ENCODE assay signal across 17 cellular contexts in the genomic region with DNA sequence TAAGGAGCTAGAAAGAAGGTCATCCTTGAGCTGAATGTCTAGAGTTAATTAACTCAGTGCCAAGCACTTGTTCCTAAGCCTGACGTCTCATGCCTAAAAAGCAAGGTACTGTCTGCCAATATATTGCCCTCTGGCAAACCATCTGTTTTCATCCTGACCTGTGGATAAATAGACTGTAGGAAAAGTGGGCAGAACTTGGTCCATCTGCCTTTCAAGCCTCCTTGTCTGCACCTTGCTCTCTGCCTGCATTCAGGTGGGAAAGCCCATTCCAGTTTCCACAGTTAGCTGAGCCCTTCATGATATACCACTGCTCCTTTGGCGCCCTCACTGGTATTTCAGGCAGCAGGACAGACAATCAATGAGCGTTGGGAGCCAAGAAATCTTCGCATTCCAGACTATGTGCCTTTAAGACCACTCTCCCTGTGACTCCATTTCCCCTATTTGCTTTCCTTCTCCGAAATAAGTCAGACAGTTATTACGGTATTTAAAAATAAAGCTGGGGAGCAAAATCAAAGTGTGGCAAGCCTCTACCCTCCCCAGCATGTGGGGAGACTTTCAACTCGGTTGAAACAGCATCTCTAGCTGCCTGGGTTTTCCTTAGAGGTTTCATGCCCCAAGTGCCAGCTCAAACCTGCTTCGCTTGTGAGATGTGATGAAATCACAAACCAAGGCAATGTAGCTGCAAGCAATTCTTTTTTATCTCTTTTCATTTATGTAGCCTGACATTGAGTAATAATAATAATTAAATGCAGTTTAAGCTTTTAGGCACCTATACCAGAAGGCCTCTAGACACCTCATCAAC. TPM values are rescaled to one million over a fixed set of nuclear protein-coding genes. Genes with fewer than 3 reads are reported as not detected.
DNase-seq lines count a peak whose midpoint lies in the region; TF ChIP-seq lines count a peak whose summit lies in the region.
"Had no signal": no experiment of that assay in that cellular context is flagged by ENCODE, and none has a peak within 500 bp of the region (broad histone marks: within the 10 kb centered on the region; RNA-seq: fewer than 3 reads in every experiment).

No MANE protein-coding gene starts in this region.

- H3K18ac ChIP-seq in neuronal stem cell (ENCODE audit: low read length), result no peak overlapping the region

- H2AFZ ChIP-seq in neuronal stem cell (ENCODE audit: low read length), result no peak overlapping the region

- no peak for TF ChIP-seq CTCF in Calu3 (IDR thresholded peaks at IDR 0.05; ENCODE audit: unreplicated experiment)
- peak in 1 of 2 experiments; percentile 14 for TF ChIP-seq CTCF in brain (conservative IDR thresholded peaks at IDR 0.05)

- no peaks in the 10 kb centered on the region for H3K27me3 Mint-ChIP-seq in Calu3 (ENCODE audit: unreplicated experiment)
- H3K27me3 Mint-ChIP-seq in brain, result peaks cover 11% of the 10 kb centered on the region
- peaks cover 22% of the 10 kb centered on the region for H3K27me3 Mint-ChIP-seq in activated CD4-positive, alpha-beta memory T cell treated with anti-CD3 and anti-CD28 coated beads for 36 hours

- WGBS in neuronal stem cell (ENCODE audit: extremely low coverage in 2 of 2, insufficient read length in 2 of 2, insufficient replicate concordance in 1 of 2), 2 donors, result no CpG with 5 or more reads among the region's 8 CpGs

- peaks cover 0 to 14% (median 0%) of the 10 kb centered on the region in 3 experiments for H3K27me3 ChIP-seq in neuronal stem cell (ENCODE audit: control insufficient read depth in 3 of 3, insufficient read depth in 3 of 3, low read depth in 1 of 3, low read length in 3 of 3)
- H3K27me3 ChIP-seq: dorsolateral prefrontal cortex, heart right ventricle, stomach had no signal

- CTCF ChIA-PET in Calu3 (lab: Charles Lee), result interaction anchor here (1.0 to 1.2 kb wide), 2 partner anchors 64 to 442 kb away, joined by 3 read pairs; no protein-coding TSS in a partner anchor
- CTCF ChIA-PET in activated CD4-positive, alpha-beta memory T cell treated with anti-CD3 and anti-CD28 coated beads for 36 hours (lab: Charles Lee), result interaction anchor here (0.6 kb wide), 1 partner anchor 207 kb away, joined by 3 read pairs; no protein-coding TSS in a partner anchor

- H3K4me1 Mint-ChIP-seq in Calu3 (ENCODE audit: low read depth, unreplicated experiment), result peaks cover 11% of the 10 kb centered on the region
- peaks cover 49% of the 10 kb centered on the region for H3K4me1 Mint-ChIP-seq in brain
- peaks cover 2% of the 10 kb centered on the region for H3K4me1 Mint-ChIP-seq in activated CD4-positive, alpha-beta memory T cell treated with anti-CD3 and anti-CD28 coated beads for 36 hours (ENCODE audit: low read depth)
- H3K4me1 Mint-ChIP-seq: activated naive CD8-positive, alpha-beta T cell treated with anti-CD3 and anti-CD28 coated beads for 36 hours had no signal

- H3K23ac ChIP-seq in neuronal stem cell (ENCODE audit: low read depth, low read length, poor library complexity), result no peak overlapping the region

- no peak overlapping the region for H3K4ac ChIP-seq in neuronal stem cell (ENCODE audit: low read length)

- H3K4me3 Mint-ChIP-seq in Calu3 (ENCODE audit: low read depth, unreplicated experiment) (no peak overlapping the region), brain (peak overlapping the region in 3 of 5 experiments; percentile 35 to 80 (median 58))
- no peak overlapping the region for H3K4me3 Mint-ChIP-seq in activated CD4-positive, alpha-beta memory T cell treated with anti-CD3 and anti-CD28 coated beads for 36 hours
- H3K4me3 Mint-ChIP-seq: activated naive CD8-positive, alpha-beta T cell treated with anti-CD3 and anti-CD28 coated beads for 36 hours had no signal

- H3K9me3 Mint-ChIP-seq in Calu3 (ENCODE audit: low read depth, unreplicated experiment), result no peaks in the 10 kb centered on the region
- H3K9me3 Mint-ChIP-seq in brain, result peaks cover 11 to 22% (median 15%) of the 10 kb centered on the region in 5 experiments
- H3K9me3 Mint-ChIP-seq in activated CD4-positive, alpha-beta memory T cell treated with anti-CD3 and anti-CD28 coated beads for 36 hours, result peaks cover 10% of the 10 kb centered on the region

- no peak overlapping the region for H2BK5ac ChIP-seq in neuronal stem cell (ENCODE audit: low read length)

- DNase-seq in Calu3, result peak; percentile 20
- DNase-seq in HuH-7.5 (ENCODE audit: low spot score), result peak; percentile 39
- DNase-seq in kidney glomerular epithelial cell (lab: John Stamatoyannopoulos, UW), result peak; percentile 40
- no peak for DNase-seq in neuronal stem cell (ENCODE audit: low spot score)
- DNase-seq in activated effector memory CD4-positive, alpha-beta T cell treated with Interleukin-2 at 50 U/mL for 16 hours, result no peak
- no peak for DNase-seq in activated CD4-positive, alpha-beta memory T cell treated with anti-CD3 and anti-CD28 coated beads for 36 hours
- DNase-seq: activated naive CD8-positive, alpha-beta T cell treated with anti-CD3 and anti-CD28 coated beads for 36 hours; DMS153; heart right ventricle; mesenchymal stem cell; psoas muscle; stimulated activated CD4-positive, alpha-beta T cell treated with anti-CD3 and anti-CD28 coated beads, Interleukin-4, amount 100 ng/mL, for 24 hours; stomach; T-helper 1 cell had no signal

- H3K79me1 ChIP-seq in neuronal stem cell (ENCODE audit: low read depth, low read length), result no peaks in the 10 kb centered on the region

- no peak overlapping the region for H4K8ac ChIP-seq in neuronal stem cell (ENCODE audit: low read depth, low read length)

- intact Hi-C loops in Calu3 (cut with micrococcal nuclease; ENCODE audit: unreplicated experiment), result loop anchor here (10.0 kb wide), 2 partner anchors 61 to 431 kb away; no protein-coding TSS in a partner anchor
- intact Hi-C loops in activated CD4-positive, alpha-beta memory T cell treated with anti-CD3 and anti-CD28 coated beads for 36 hours (cut with micrococcal nuclease), result no loop called here

- peaks cover 0 to 5% of the 10 kb centered on the region in 2 donors for H3K4me1 ChIP-seq in neuronal stem cell (ENCODE audit: control insufficient read depth in 2 of 2, insufficient read depth in 1 of 2, low read depth in 1 of 2, low read length in 2 of 2)
- H3K4me1 ChIP-seq: psoas muscle had no signal

- no peak overlapping the region for H3K9ac ChIP-seq in neuronal stem cell (ENCODE audit: low read depth, low read length, poor library complexity)

- no peaks in the 10 kb centered on the region for H3K36me3 ChIP-seq in neuronal stem cell (replicated peaks in 1 of 2; ENCODE audit: control insufficient read depth in 2 of 2, insufficient read depth in 2 of 2, low read length in 2 of 2)

- no peak overlapping the region for H3K27ac ChIP-seq in neuronal stem cell (replicated peaks; ENCODE audit: low read length)
- H3K27ac ChIP-seq: dorsolateral prefrontal cortex, heart right ventricle, psoas muscle, stomach had no signal

- H3K36me3 Mint-ChIP-seq in Calu3 (ENCODE audit: insufficient read depth, unreplicated experiment), result peaks cover 24% of the 10 kb centered on the region
- peaks cover 14% of the 10 kb centered on the region for H3K36me3 Mint-ChIP-seq in brain
- no peaks in the 10 kb centered on the region for H3K36me3 Mint-ChIP-seq in activated CD4-positive, alpha-beta memory T cell treated with anti-CD3 and anti-CD28 coated beads for 36 hours

- no peak overlapping the region for H2BK12ac ChIP-seq in neuronal stem cell (ENCODE audit: low read length)

- no TSS peak for BruUV-seq in Calu3 (replicated peaks; lab: Mats Ljungman, UMichigan)

- H3K27ac Mint-ChIP-seq in Calu3 (ENCODE audit: unreplicated experiment) (no peak overlapping the region), brain (peak overlapping the region in 3 of 5 experiments; percentile 65 to 72 (median 66))
- no peak overlapping the region for H3K27ac Mint-ChIP-seq in activated CD4-positive, alpha-beta memory T cell treated with anti-CD3 and anti-CD28 coated beads for 36 hours
- H3K27ac Mint-ChIP-seq: activated naive CD8-positive, alpha-beta T cell treated with anti-CD3 and anti-CD28 coated beads for 36 hours had no signal

- POLR2A ChIA-PET in activated CD4-positive, alpha-beta memory T cell treated with anti-CD3 and anti-CD28 coated beads for 36 hours (lab: Charles Lee), result no interaction called here

- no peak overlapping the region for H3K14ac ChIP-seq in neuronal stem cell (ENCODE audit: low read length)

- no peak overlapping the region for H2BK120ac ChIP-seq in neuronal stem cell (ENCODE audit: low read depth, low read length)

- H3K4me3 ChIP-seq in neuronal stem cell (ENCODE audit: low read length in 2 of 2), result no peak overlapping the region
- H3K4me3 ChIP-seq: dorsolateral prefrontal cortex, heart right ventricle, psoas muscle, stomach had no signal

- H2AK5ac ChIP-seq in neuronal stem cell (ENCODE audit: low read depth, low read length), result no peak overlapping the region

- peaks cover 4 to 19% of the 10 kb centered on the region in 2 donors for H3K9me3 ChIP-seq in neuronal stem cell (replicated peaks in 1 of 2; ENCODE audit: control insufficient read depth in 2 of 2, insufficient read depth in 1 of 2, low read depth in 1 of 2, low read length in 2 of 2)

- no peak overlapping the region for H4K91ac ChIP-seq in neuronal stem cell (ENCODE audit: low read depth, low read length, poor library complexity)

- no peak overlapping the region for H2BK15ac ChIP-seq in neuronal stem cell (ENCODE audit: low read length)

- H3K4me2 ChIP-seq in neuronal stem cell (ENCODE audit: insufficient read depth, low read length, poor library complexity, severe bottlenecking), result no peak overlapping the region

RNA-seq across cellular contexts. Expression of gene CCDC149, which starts 2.5 kb away (rescaled TPM):
- 8.9 and 9.5 TPM in 2 replicates for total RNA-seq in Calu3 (2022)
- 9.2 TPM for polyA plus RNA-seq in brain (ENCODE audit: insufficient read depth, low read depth, low replicate concordance)
- polyA plus RNA-seq in neuronal stem cell (2013, experiment 1 of 2), result 4.0 TPM
- 4.0 TPM for polyA plus RNA-seq in neuronal stem cell (2013, experiment 2 of 2)
- total RNA-seq in activated CD4-positive, alpha-beta memory T cell treated with anti-CD3 and anti-CD28 coated beads for 36 hours, result not detected
- total RNA-seq: activated CD8-positive, alpha-beta memory T cell treated with anti-CD3 and anti-CD28 coated beads for 36 hours; activated naive CD8-positive, alpha-beta T cell treated with anti-CD3 and anti-CD28 coated beads for 36 hours had no signal

Comparison
In these comparisons a context has a peak if more than half of its experiments do, and no peak if none do; other contexts are left out.
1. DNase-seq: peak in Calu3 (single experiment), HuH-7.5 (single experiment) and kidney glomerular epithelial cell (single experiment); none in neuronal stem cell (single experiment), activated effector memory CD4-positive, alpha-beta T cell treated with Interleukin-2 at 50 U/mL for 16 hours (single experiment) and activated CD4-positive, alpha-beta memory T cell treated with anti-CD3 and anti-CD28 coated beads for 36 hours (single experiment).
2. H3K27ac Mint-ChIP-seq: peak in brain (3 of 5); none in Calu3 (single experiment) and activated CD4-positive, alpha-beta memory T cell treated with anti-CD3 and anti-CD28 coated beads for 36 hours (single experiment).
3. H3K4me3 Mint-ChIP-seq: peak in brain (3 of 5); none in Calu3 (single experiment) and activated CD4-positive, alpha-beta memory T cell treated with anti-CD3 and anti-CD28 coated beads for 36 hours (single experiment).